In the genomic region with DNA sequence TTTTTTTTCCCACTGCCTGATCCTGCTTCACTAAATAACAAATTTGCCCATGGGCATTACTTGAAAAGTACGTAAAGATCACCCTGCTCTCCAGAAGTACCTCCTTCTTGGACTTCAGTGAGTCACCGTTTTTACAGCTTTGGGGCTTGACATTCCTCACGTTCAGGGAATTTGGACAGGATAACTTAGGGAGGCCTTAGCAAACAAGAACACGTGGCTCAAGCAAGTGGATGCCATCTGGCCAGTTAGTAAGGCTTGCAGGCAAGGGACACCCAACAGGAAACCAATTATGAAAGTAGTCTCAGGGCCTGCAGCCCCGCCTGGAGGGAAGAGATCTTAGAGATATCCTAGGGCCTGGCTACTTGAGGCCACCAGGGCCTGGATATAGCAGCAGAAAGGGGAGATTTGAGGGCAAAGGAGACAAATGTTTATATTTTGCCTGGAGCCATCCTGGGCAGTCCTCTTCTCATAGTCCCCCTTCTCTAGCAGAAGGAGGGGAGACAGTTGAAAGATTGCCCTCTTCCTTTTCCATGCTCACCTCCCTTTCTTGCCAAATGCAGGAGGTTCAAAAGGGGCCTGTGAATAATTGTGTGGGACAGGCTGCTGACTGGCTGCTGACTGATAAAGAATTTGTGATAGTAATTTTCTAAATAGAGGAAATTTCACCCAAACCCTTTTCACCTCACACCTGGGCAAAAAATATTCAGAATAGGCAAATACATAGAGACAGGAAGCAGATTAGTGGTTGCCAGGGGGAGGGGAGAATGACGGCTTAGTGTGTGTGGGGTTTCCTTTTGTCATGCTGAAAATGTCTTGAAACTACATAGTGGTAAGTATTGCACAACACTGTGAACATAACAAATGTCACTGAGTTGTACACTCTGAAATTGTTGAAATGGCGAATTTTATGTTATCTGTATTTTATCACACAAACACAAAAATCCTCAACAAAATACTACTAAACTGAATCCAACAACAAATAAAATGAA, we compare ENCODE assay signal across 10 cellular contexts.
A peak's percentile ranks its signal among the peaks of the same experiment; 100 is the strongest.
DNase-seq lines count a peak whose midpoint lies in the region; ATAC-seq and TF ChIP-seq lines count a peak whose summit lies in the region.
"Had no signal": no experiment of that assay in that cellular context is flagged by ENCODE, and none has a peak within 500 bp of the region (broad histone marks: within the 10 kb centered on the region; RNA-seq: fewer than 3 reads in every experiment).

No MANE protein-coding gene starts in this region.

- peak overlapping the region; percentile 84 for H3K27ac ChIP-seq in RWPE1
- H3K27ac ChIP-seq: breast epithelium, tibial nerve had no signal

- no peaks in the 10 kb centered on the region for H3K36me3 Mint-ChIP-seq in activated CD4-positive, alpha-beta T cell treated with anti-CD3 and anti-CD28 coated beads, Interleukin-2, amount 10 ng/mL, durations not matched to agents 24 days and 14 days (ENCODE audit: low read depth)

- H3K4me3 Mint-ChIP-seq in activated CD4-positive, alpha-beta T cell treated with anti-CD3 and anti-CD28 coated beads, Interleukin-2, amount 10 ng/mL, durations not matched to agents 24 days and 14 days = no peak overlapping the region

- H3K27me3 Mint-ChIP-seq in activated CD4-positive, alpha-beta T cell treated with anti-CD3 and anti-CD28 coated beads, Interleukin-2, amount 10 ng/mL, durations not matched to agents 24 days and 14 days = peaks cover 1% of the 10 kb centered on the region

- peak overlapping the region; percentile 52 for H3K27ac Mint-ChIP-seq in activated CD4-positive, alpha-beta T cell treated with anti-CD3 and anti-CD28 coated beads, Interleukin-2, amount 10 ng/mL, durations not matched to agents 24 days and 14 days

- CTCF ChIA-PET in RWPE1 (lab: Yijun Ruan, JAX) = no interaction called here

- peak; percentile 71 for DNase-seq in activated CD4-positive, alpha-beta T cell treated with anti-CD3 and anti-CD28 coated beads, Interleukin-2, amount 10 ng/mL, durations not matched to agents 24 days and 14 days
- no peak for DNase-seq in activated CD4-positive, alpha-beta T cell treated with anti-CD3 and anti-CD28 coated beads for 1 hour
- peak; percentile 76 for DNase-seq in RWPE1 (ENCODE audit: low spot score)
- DNase-seq in epithelial cell of esophagus (ENCODE audit: low read depth) = peak; percentile 79
- peak; percentile 91 for DNase-seq in skeletal muscle cell (ENCODE audit: low read depth)
- DNase-seq in GM19238 (ENCODE audit: insufficient read length, low spot score) = no peak
- no peak for DNase-seq in T-helper 9 cell

- POLR2A ChIA-PET in RWPE1 (lab: Yijun Ruan, JAX; ENCODE audit: low non-redundant PET) = no interaction called here

- intact Hi-C loops in activated CD4-positive, alpha-beta T cell treated with anti-CD3 and anti-CD28 coated beads, Interleukin-2, amount 10 ng/mL, durations not matched to agents 24 days and 14 days (cut with micrococcal nuclease) = loop anchor here (1.0 to 5.0 kb wide), 2 partner anchors 84 to 96 kb away; no protein-coding TSS in a partner anchor

- H3K9me3 Mint-ChIP-seq in activated CD4-positive, alpha-beta T cell treated with anti-CD3 and anti-CD28 coated beads, Interleukin-2, amount 10 ng/mL, durations not matched to agents 24 days and 14 days = no peaks in the 10 kb centered on the region

- H3K4me3 ChIP-seq in epithelial cell of esophagus (ENCODE audit: low read length) (no peak overlapping the region), skeletal muscle cell (ENCODE audit: low read depth, low read length) (no peak overlapping the region)
- H3K4me3 ChIP-seq: breast epithelium, tibial nerve had no signal

- peak; percentile 87 for ATAC-seq in HG02981 (IDR thresholded peaks at IDR 0.05; ENCODE audit: unreplicated experiment)

- TF ChIP-seq CTCF in RWPE1 (conservative IDR thresholded peaks at IDR 0.05; ENCODE audit: low read depth) = no peak
- TF ChIP-seq CTCF in epithelial cell of esophagus (IDR thresholded peaks at IDR 0.05; ENCODE audit: insufficient read depth, low read depth, low read length, missing control alignments) = no peak

- H3K4me1 Mint-ChIP-seq in activated CD4-positive, alpha-beta T cell treated with anti-CD3 and anti-CD28 coated beads, Interleukin-2, amount 10 ng/mL, durations not matched to agents 24 days and 14 days = peaks cover 10% of the 10 kb centered on the region

Comparison
In these comparisons a context has a peak if more than half of its experiments do, and no peak if none do; other contexts are left out.
1. DNase-seq: peak in activated CD4-positive, alpha-beta T cell treated with anti-CD3 and anti-CD28 coated beads, Interleukin-2, amount 10 ng/mL, durations not matched to agents 24 days and 14 days (single experiment), RWPE1 (single experiment), epithelial cell of esophagus (single experiment) and skeletal muscle cell (single experiment); none in activated CD4-positive, alpha-beta T cell treated with anti-CD3 and anti-CD28 coated beads for 1 hour (single experiment), GM19238 (single experiment) and T-helper 9 cell (single experiment).